Comparison of ENCODE assay signal across 9 cellular contexts in the genomic region with DNA sequence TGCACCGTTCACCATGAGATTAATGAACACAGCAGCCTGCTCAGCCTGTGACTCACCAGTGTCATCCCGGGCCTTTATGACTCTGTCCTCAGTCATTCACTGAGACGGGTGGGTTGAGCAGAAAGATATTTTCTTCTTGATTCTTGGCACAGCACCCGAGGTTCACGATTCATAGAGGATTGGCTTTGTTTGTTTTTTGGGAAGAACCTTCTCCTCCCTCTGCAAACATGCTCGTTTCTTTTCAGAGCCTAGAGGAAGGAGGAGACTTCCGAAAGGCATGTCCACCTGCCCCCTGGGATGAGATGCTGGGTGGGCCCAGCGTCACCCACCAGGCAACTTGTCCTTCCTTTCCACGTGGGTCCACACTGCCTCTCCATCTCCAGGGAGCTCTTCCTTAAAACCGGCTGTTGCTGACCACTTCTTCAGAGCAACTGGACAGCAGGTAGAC.
A peak's percentile ranks its signal among the peaks of the same experiment; 100 is the strongest.
DNase-seq lines count a peak whose midpoint lies in the region; ATAC-seq and TF ChIP-seq lines count a peak whose summit lies in the region.
"Had no signal": no experiment of that assay in that cellular context is flagged by ENCODE, and none has a peak within 500 bp of the region (broad histone marks: within the 10 kb centered on the region; RNA-seq: fewer than 3 reads in every experiment).

No MANE protein-coding gene starts in this region.

- H3K4me3 Mint-ChIP-seq in stimulated activated effector memory CD8-positive, alpha-beta T cell treated with anti-CD3 and anti-CD28 coated beads, Interleukin-12 subunit alpha, Interleukin-12 subunit beta, amount 100 ng/mL, for 72 hours: no peak overlapping the region
- H3K4me3 Mint-ChIP-seq in glutamatergic neuron (ENCODE audit: unreplicated experiment): no peak overlapping the region

- no peak overlapping the region for H3K27ac Mint-ChIP-seq in stimulated activated effector memory CD8-positive, alpha-beta T cell treated with anti-CD3 and anti-CD28 coated beads, Interleukin-12 subunit alpha, Interleukin-12 subunit beta, amount 100 ng/mL, for 72 hours
- no peak overlapping the region for H3K27ac Mint-ChIP-seq in glutamatergic neuron (ENCODE audit: unreplicated experiment)

- H3K4me3 ChIP-seq in foreskin fibroblast (ENCODE audit: low read depth in 1 of 2, low read length in 2 of 2): no peak overlapping the region

- no peaks in the 10 kb centered on the region for H3K4me1 Mint-ChIP-seq in stimulated activated effector memory CD8-positive, alpha-beta T cell treated with anti-CD3 and anti-CD28 coated beads, Interleukin-12 subunit alpha, Interleukin-12 subunit beta, amount 100 ng/mL, for 72 hours
- peaks cover 15% of the 10 kb centered on the region for H3K4me1 Mint-ChIP-seq in glutamatergic neuron (ENCODE audit: low read depth, unreplicated experiment)

- H3K36me3 Mint-ChIP-seq in stimulated activated effector memory CD8-positive, alpha-beta T cell treated with anti-CD3 and anti-CD28 coated beads, Interleukin-12 subunit alpha, Interleukin-12 subunit beta, amount 100 ng/mL, for 72 hours: no peaks in the 10 kb centered on the region
- H3K36me3 Mint-ChIP-seq in glutamatergic neuron (ENCODE audit: unreplicated experiment): no peaks in the 10 kb centered on the region

- peak; percentile 96 for DNase-seq in EL
- DNase-seq in SW480 (ENCODE audit: low spot score): peak; percentile 83
- peak; percentile 92 to 95 for DNase-seq in foreskin fibroblast
- no peak for DNase-seq in sciatic nerve (ENCODE audit: low spot score)
- no peak for DNase-seq in NCI-H2227 treated with DMSO at 0.1 percent for 48 hours (lab: John Stamatoyannopoulos, UW)
- no peak for DNase-seq in stimulated activated effector memory CD8-positive, alpha-beta T cell treated with anti-CD3 and anti-CD28 coated beads, Interleukin-12 subunit alpha, Interleukin-12 subunit beta, amount 100 ng/mL, for 72 hours (ENCODE audit: low spot score in 2 of 2)
- no peak for DNase-seq in stimulated activated CD4-positive, alpha-beta T cell treated with anti-CD3 and anti-CD28 coated beads, Interleukin-4, amount 100 ng/mL, for 4 hours
- DNase-seq in glutamatergic neuron: no peak
- DNase-seq: stimulated activated CD4-positive, alpha-beta T cell treated with anti-CD3 and anti-CD28 coated beads, Interleukin-2, amount 100 ng/mL, for 24 hours had no signal

- peaks cover 4% of the 10 kb centered on the region for H3K27me3 Mint-ChIP-seq in glutamatergic neuron (ENCODE audit: unreplicated experiment)

- H3K9me3 Mint-ChIP-seq in stimulated activated effector memory CD8-positive, alpha-beta T cell treated with anti-CD3 and anti-CD28 coated beads, Interleukin-12 subunit alpha, Interleukin-12 subunit beta, amount 100 ng/mL, for 72 hours: no peaks in the 10 kb centered on the region
- peaks cover 7% of the 10 kb centered on the region for H3K9me3 Mint-ChIP-seq in glutamatergic neuron (ENCODE audit: unreplicated experiment)

- peak; percentile 64 for ATAC-seq in sciatic nerve
- no peak for ATAC-seq in stimulated activated effector memory CD8-positive, alpha-beta T cell treated with anti-CD3 and anti-CD28 coated beads, Interleukin-12 subunit alpha, Interleukin-12 subunit beta, amount 100 ng/mL, for 72 hours

- intact Hi-C loops in sciatic nerve (cut with DNase I): no loop called here

- no peak for TF ChIP-seq CTCF in foreskin fibroblast (IDR thresholded peaks at IDR 0.05; ENCODE audit: low read depth, low read length)
- TF ChIP-seq CTCF in glutamatergic neuron (IDR thresholded peaks at IDR 0.05; ENCODE audit: partially characterized antibody, unreplicated experiment): no peak

Comparison
In these comparisons a context has a peak if more than half of its experiments do, and no peak if none do; other contexts are left out.
1. DNase-seq: peak in EL (single experiment), SW480 (single experiment) and foreskin fibroblast (2 of 2); none in sciatic nerve (single experiment), NCI-H2227 treated with DMSO at 0.1 percent for 48 hours (single experiment), stimulated activated effector memory CD8-positive, alpha-beta T cell treated with anti-CD3 and anti-CD28 coated beads, Interleukin-12 subunit alpha, Interleukin-12 subunit beta, amount 100 ng/mL, for 72 hours (0 of 2), stimulated activated CD4-positive, alpha-beta T cell treated with anti-CD3 and anti-CD28 coated beads, Interleukin-4, amount 100 ng/mL, for 4 hours (0 of 2) and glutamatergic neuron (single experiment).